ENCODE assay signal across 1 cellular context in the genomic region with DNA sequence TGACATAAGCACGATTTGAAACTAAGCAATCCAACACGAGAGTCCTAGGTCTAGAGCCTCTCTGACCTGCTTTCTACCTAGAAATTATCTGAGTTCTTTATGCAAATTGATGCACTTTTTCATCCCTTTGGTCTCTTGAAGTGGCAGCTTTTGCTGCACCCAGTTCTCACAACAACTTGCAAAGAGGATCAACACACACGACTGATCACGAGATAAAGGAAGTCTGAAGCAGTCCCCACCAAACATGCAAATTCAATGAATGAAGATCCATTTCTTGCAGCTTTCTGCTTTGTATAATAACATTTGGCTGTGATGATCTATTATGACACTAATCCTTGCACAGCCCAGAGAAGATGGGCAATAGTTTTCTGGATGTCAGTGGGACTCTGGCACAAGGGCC. TPM values are rescaled to one million over a fixed set of nuclear protein-coding genes. Genes with fewer than 3 reads are reported as not detected.
"Had no signal": no experiment of that assay in that cellular context is flagged by ENCODE, and none has a peak within 500 bp of the region (broad histone marks: within the 10 kb centered on the region; RNA-seq: fewer than 3 reads in every experiment).

No MANE protein-coding gene starts in this region.

RNA-seq across cellular contexts. Expression of gene NPIPA5, which starts 53.1 kb away (rescaled TPM):
- total RNA-seq: hepatocyte had no signal
